In the genomic region with DNA sequence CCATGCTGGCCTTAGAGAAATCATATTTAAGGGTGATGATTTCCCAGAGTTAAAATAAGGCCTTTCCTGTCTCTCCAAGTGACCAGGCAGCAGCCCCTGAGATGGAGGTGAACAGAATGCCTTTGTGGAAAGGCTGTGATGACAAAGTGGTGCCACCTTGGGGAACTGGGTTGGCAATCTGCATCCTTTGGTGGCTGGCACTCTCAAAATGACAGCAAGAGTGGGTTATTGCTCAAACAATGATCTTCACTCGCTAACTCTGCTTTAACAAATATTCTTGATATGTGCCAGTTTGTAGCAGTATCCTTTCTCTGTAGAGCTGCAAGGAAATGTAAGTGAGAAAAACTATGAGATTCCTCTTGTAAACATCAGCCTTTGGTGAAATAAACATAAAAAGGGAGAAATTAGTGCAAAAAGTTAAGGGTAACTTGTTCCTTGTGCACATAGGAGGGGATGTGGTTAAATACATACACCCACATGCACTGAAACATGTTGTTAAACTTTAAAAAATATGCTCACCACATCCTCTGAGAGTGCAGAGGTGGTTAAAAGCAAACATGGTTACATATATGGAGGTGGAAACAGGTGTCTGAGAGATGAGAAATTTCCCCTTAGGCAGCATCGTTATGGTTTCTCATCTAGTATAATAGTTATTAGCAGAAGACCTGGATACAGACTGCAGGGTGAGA, we compare ENCODE assay signal across 17 cellular contexts.
A peak's percentile ranks its signal among the peaks of the same experiment; 100 is the strongest.
DNase-seq lines count a peak whose midpoint lies in the region; ATAC-seq, FAIRE-seq and TF ChIP-seq lines count a peak whose summit lies in the region.
"Had no signal": no experiment of that assay in that cellular context is flagged by ENCODE, and none has a peak within 500 bp of the region (broad histone marks: within the 10 kb centered on the region; RNA-seq: fewer than 3 reads in every experiment).

No MANE protein-coding gene starts in this region.

- POLR2A ChIA-PET in activated CD8-positive, alpha-beta T cell treated with anti-CD3 and anti-CD28 coated beads for 36 hours (lab: Charles Lee) = no interaction called here
- POLR2A ChIA-PET in activated CD8-positive, alpha-beta T cell treated with anti-CD3 and anti-CD28 coated beads, Interleukin-2, amount 10 ng/mL, durations not matched to agents 7 days and 5 days (lab: Charles Lee) = no interaction called here
- POLR2A ChIA-PET in activated CD4-positive, alpha-beta memory T cell treated with anti-CD3 and anti-CD28 coated beads for 36 hours (lab: Charles Lee) = no interaction called here

- peaks cover 7% of the 10 kb centered on the region for H3K9me3 Mint-ChIP-seq in activated CD8-positive, alpha-beta T cell treated with anti-CD3 and anti-CD28 coated beads for 36 hours
- H3K9me3 Mint-ChIP-seq in activated CD8-positive, alpha-beta T cell treated with anti-CD3 and anti-CD28 coated beads, Interleukin-2, amount 10 ng/mL, durations not matched to agents 7 days and 5 days (ENCODE audit: insufficient read depth) = peaks cover 5% of the 10 kb centered on the region
- H3K9me3 Mint-ChIP-seq in stimulated activated effector memory CD8-positive, alpha-beta T cell treated with anti-CD3 and anti-CD28 coated beads, Interleukin-12 subunit alpha, Interleukin-12 subunit beta, amount 100 ng/mL, for 72 hours = peaks cover 9% of the 10 kb centered on the region
- H3K9me3 Mint-ChIP-seq in activated CD4-positive, alpha-beta memory T cell treated with anti-CD3 and anti-CD28 coated beads for 36 hours = peaks cover 8% of the 10 kb centered on the region

- no peak for FAIRE-seq in GM12891 (lab: Jason Lieb, UNC)

- CTCF ChIA-PET in activated CD8-positive, alpha-beta T cell treated with anti-CD3 and anti-CD28 coated beads for 36 hours (lab: Charles Lee) = no interaction called here
- CTCF ChIA-PET in activated CD8-positive, alpha-beta T cell treated with anti-CD3 and anti-CD28 coated beads, Interleukin-2, amount 10 ng/mL, durations not matched to agents 7 days and 5 days (lab: Charles Lee) = no interaction called here
- CTCF ChIA-PET in activated CD4-positive, alpha-beta memory T cell treated with anti-CD3 and anti-CD28 coated beads for 36 hours (lab: Charles Lee) = no interaction called here

- no peaks in the 10 kb centered on the region for H3K36me3 Mint-ChIP-seq in activated CD8-positive, alpha-beta T cell treated with anti-CD3 and anti-CD28 coated beads for 36 hours (ENCODE audit: low read depth)
- H3K36me3 Mint-ChIP-seq in activated CD8-positive, alpha-beta T cell treated with anti-CD3 and anti-CD28 coated beads, Interleukin-2, amount 10 ng/mL, durations not matched to agents 7 days and 5 days (ENCODE audit: low read depth) = no peaks in the 10 kb centered on the region
- H3K36me3 Mint-ChIP-seq in stimulated activated effector memory CD8-positive, alpha-beta T cell treated with anti-CD3 and anti-CD28 coated beads, Interleukin-12 subunit alpha, Interleukin-12 subunit beta, amount 100 ng/mL, for 72 hours = no peaks in the 10 kb centered on the region
- no peaks in the 10 kb centered on the region for H3K36me3 Mint-ChIP-seq in activated CD4-positive, alpha-beta memory T cell treated with anti-CD3 and anti-CD28 coated beads for 36 hours
- H3K36me3 Mint-ChIP-seq: activated naive CD4-positive, alpha-beta T cell treated with anti-CD3 and anti-CD28 coated beads, Interleukin-2, amount 50 U/mL, for 24 hours had no signal

- no peaks in the 10 kb centered on the region for H3K27me3 Mint-ChIP-seq in activated CD8-positive, alpha-beta T cell treated with anti-CD3 and anti-CD28 coated beads for 36 hours
- H3K27me3 Mint-ChIP-seq in activated CD8-positive, alpha-beta T cell treated with anti-CD3 and anti-CD28 coated beads, Interleukin-2, amount 10 ng/mL, durations not matched to agents 7 days and 5 days (ENCODE audit: low read depth) = no peaks in the 10 kb centered on the region
- no peaks in the 10 kb centered on the region for H3K27me3 Mint-ChIP-seq in activated CD4-positive, alpha-beta memory T cell treated with anti-CD3 and anti-CD28 coated beads for 36 hours
- H3K27me3 Mint-ChIP-seq: activated naive CD4-positive, alpha-beta T cell treated with anti-CD3 and anti-CD28 coated beads, Interleukin-2, amount 50 U/mL, for 24 hours; stimulated activated naive CD8-positive, alpha-beta T cell treated with anti-CD3 and anti-CD28 coated beads, Interleukin-15, Interleukin-2, amounts not matched to agents 100 ng/mL and 50 ng/mL, for 24 hours had no signal

- H3K27ac Mint-ChIP-seq in activated CD8-positive, alpha-beta T cell treated with anti-CD3 and anti-CD28 coated beads for 36 hours = no peak overlapping the region
- no peak overlapping the region for H3K27ac Mint-ChIP-seq in activated CD8-positive, alpha-beta T cell treated with anti-CD3 and anti-CD28 coated beads, Interleukin-2, amount 10 ng/mL, durations not matched to agents 7 days and 5 days
- no peak overlapping the region for H3K27ac Mint-ChIP-seq in stimulated activated effector memory CD8-positive, alpha-beta T cell treated with anti-CD3 and anti-CD28 coated beads, Interleukin-12 subunit alpha, Interleukin-12 subunit beta, amount 100 ng/mL, for 72 hours
- H3K27ac Mint-ChIP-seq in activated CD4-positive, alpha-beta memory T cell treated with anti-CD3 and anti-CD28 coated beads for 36 hours = no peak overlapping the region
- H3K27ac Mint-ChIP-seq: activated naive CD4-positive, alpha-beta T cell treated with anti-CD3 and anti-CD28 coated beads, Interleukin-2, amount 50 U/mL, for 24 hours; stimulated activated naive CD8-positive, alpha-beta T cell treated with anti-CD3 and anti-CD28 coated beads, Interleukin-15, Interleukin-2, amounts not matched to agents 100 ng/mL and 50 ng/mL, for 24 hours had no signal

- no peak for TF ChIP-seq POLR2A in GM12891 (IDR thresholded peaks at IDR 0.05; ENCODE audit: low read depth, low read length)

- DNase-seq in activated CD8-positive, alpha-beta T cell treated with anti-CD3 and anti-CD28 coated beads for 36 hours = peak; percentile 3
- no peak for DNase-seq in activated CD8-positive, alpha-beta T cell treated with anti-CD3 and anti-CD28 coated beads, Interleukin-2, amount 10 ng/mL, durations not matched to agents 7 days and 5 days
- DNase-seq in stimulated activated effector memory CD8-positive, alpha-beta T cell treated with anti-CD3 and anti-CD28 coated beads, Interleukin-12 subunit alpha, Interleukin-12 subunit beta, amount 100 ng/mL, for 72 hours (ENCODE audit: low spot score in 2 of 2) = no peak
- DNase-seq in activated CD4-positive, alpha-beta memory T cell treated with anti-CD3 and anti-CD28 coated beads for 36 hours = no peak
- DNase-seq in GM12891 (ENCODE audit: insufficient read length, low spot score) = no peak
- no peak for DNase-seq in posterior cingulate gyrus
- DNase-seq: activated CD8-positive, alpha-beta memory T cell treated with anti-CD3 and anti-CD28 coated beads for 24 hours; esophagus squamous epithelium; midbrain; NCI-H2171; OCI-M1; stimulated activated CD4-positive, alpha-beta T cell treated with anti-CD3 and anti-CD28 coated beads, Interleukin-2, amount 100 ng/mL, for 24 hours; T-helper 1 cell had no signal

- H3K4me3 Mint-ChIP-seq in activated CD8-positive, alpha-beta T cell treated with anti-CD3 and anti-CD28 coated beads for 36 hours = no peak overlapping the region
- no peak overlapping the region for H3K4me3 Mint-ChIP-seq in activated CD8-positive, alpha-beta T cell treated with anti-CD3 and anti-CD28 coated beads, Interleukin-2, amount 10 ng/mL, durations not matched to agents 7 days and 5 days
- no peak overlapping the region for H3K4me3 Mint-ChIP-seq in stimulated activated effector memory CD8-positive, alpha-beta T cell treated with anti-CD3 and anti-CD28 coated beads, Interleukin-12 subunit alpha, Interleukin-12 subunit beta, amount 100 ng/mL, for 72 hours
- H3K4me3 Mint-ChIP-seq in activated CD4-positive, alpha-beta memory T cell treated with anti-CD3 and anti-CD28 coated beads for 36 hours = no peak overlapping the region
- H3K4me3 Mint-ChIP-seq: activated naive CD4-positive, alpha-beta T cell treated with anti-CD3 and anti-CD28 coated beads, Interleukin-2, amount 50 U/mL, for 24 hours; stimulated activated naive CD8-positive, alpha-beta T cell treated with anti-CD3 and anti-CD28 coated beads, Interleukin-15, Interleukin-2, amounts not matched to agents 100 ng/mL and 50 ng/mL, for 24 hours had no signal

- peaks cover 9% of the 10 kb centered on the region for H3K4me1 Mint-ChIP-seq in activated CD8-positive, alpha-beta T cell treated with anti-CD3 and anti-CD28 coated beads for 36 hours (ENCODE audit: low read depth)
- H3K4me1 Mint-ChIP-seq in activated CD8-positive, alpha-beta T cell treated with anti-CD3 and anti-CD28 coated beads, Interleukin-2, amount 10 ng/mL, durations not matched to agents 7 days and 5 days (ENCODE audit: low read depth) = no peaks in the 10 kb centered on the region
- H3K4me1 Mint-ChIP-seq in stimulated activated effector memory CD8-positive, alpha-beta T cell treated with anti-CD3 and anti-CD28 coated beads, Interleukin-12 subunit alpha, Interleukin-12 subunit beta, amount 100 ng/mL, for 72 hours = no peaks in the 10 kb centered on the region
- H3K4me1 Mint-ChIP-seq in activated CD4-positive, alpha-beta memory T cell treated with anti-CD3 and anti-CD28 coated beads for 36 hours (ENCODE audit: low read depth) = no peaks in the 10 kb centered on the region
- H3K4me1 Mint-ChIP-seq: activated naive CD4-positive, alpha-beta T cell treated with anti-CD3 and anti-CD28 coated beads, Interleukin-2, amount 50 U/mL, for 24 hours had no signal

- TF ChIP-seq CTCF in activated CD8-positive, alpha-beta T cell treated with anti-CD3 and anti-CD28 coated beads for 36 hours (IDR thresholded peaks at IDR 0.05) = no peak

- ATAC-seq in activated CD8-positive, alpha-beta T cell treated with anti-CD3 and anti-CD28 coated beads for 36 hours = peak; percentile 39
- no peak for ATAC-seq in activated CD8-positive, alpha-beta T cell treated with anti-CD3 and anti-CD28 coated beads, Interleukin-2, amount 10 ng/mL, durations not matched to agents 7 days and 5 days
- ATAC-seq in GM21786 (IDR thresholded peaks at IDR 0.05; ENCODE audit: unreplicated experiment) (peak; percentile 95), HG03135 (IDR thresholded peaks at IDR 0.05; ENCODE audit: unreplicated experiment) (peak; percentile 98)
- ATAC-seq in stimulated activated effector memory CD8-positive, alpha-beta T cell treated with anti-CD3 and anti-CD28 coated beads, Interleukin-12 subunit alpha, Interleukin-12 subunit beta, amount 100 ng/mL, for 72 hours = peak; percentile 76

- intact Hi-C loops in activated CD8-positive, alpha-beta T cell treated with anti-CD3 and anti-CD28 coated beads for 36 hours (cut with micrococcal nuclease) = no loop called here
- intact Hi-C loops in activated CD4-positive, alpha-beta memory T cell treated with anti-CD3 and anti-CD28 coated beads for 36 hours (cut with micrococcal nuclease) = no loop called here
- intact Hi-C loops in posterior cingulate gyrus (cut with DNase I) = no loop called here

TF ChIP-seq in GM12891, 5 proteins besides CTCF, POLR2A, EP300 and RAD21:
- TF ChIP-seq TAF1 (IDR thresholded peaks at IDR 0.05; ENCODE audit: low read depth, low read length) (no peak), POU2F2 (IDR thresholded peaks at IDR 0.05; ENCODE audit: low read depth, low read length) (no peak), SPI1 (IDR thresholded peaks at IDR 0.05; ENCODE audit: low read depth, low read length) (no peak)
